In the genomic region with DNA sequence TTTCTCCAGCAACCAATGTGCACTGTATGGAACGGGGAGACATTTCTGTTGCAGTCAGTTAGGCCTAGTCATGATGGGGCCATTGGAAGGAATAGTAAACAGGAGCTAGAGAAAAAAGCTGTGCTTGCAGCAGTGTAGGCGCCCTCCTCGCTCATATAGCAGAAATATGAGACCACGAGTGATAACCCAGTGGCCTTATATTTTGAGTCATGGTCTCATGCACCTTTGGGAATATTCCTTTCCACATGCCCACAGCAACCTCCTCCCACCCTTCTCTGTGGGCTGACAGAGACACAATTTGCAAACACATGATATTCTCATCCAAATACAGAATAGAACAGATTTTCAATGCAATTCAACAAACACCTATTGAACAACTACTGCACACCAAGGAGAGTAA, we compare ENCODE assay signal across 21 cellular contexts.
DNase-seq lines count a peak whose midpoint lies in the region; ATAC-seq and TF ChIP-seq lines count a peak whose summit lies in the region.
"Had no signal": no experiment of that assay in that cellular context is flagged by ENCODE, and none has a peak within 500 bp of the region (broad histone marks: within the 10 kb centered on the region; RNA-seq: fewer than 3 reads in every experiment).

No MANE protein-coding gene starts in this region.

- no peak for TF ChIP-seq CTCF in brain microvascular endothelial cell (IDR thresholded peaks at IDR 0.05; ENCODE audit: low read depth, low read length, missing control alignments)
- TF ChIP-seq CTCF in nephron progenitor cell (IDR thresholded peaks at IDR 0.05) = no peak
- no peak for TF ChIP-seq CTCF in mucosa of descending colon (IDR thresholded peaks at IDR 0.05)

- peak overlapping the region; percentile 7 for H3K27ac Mint-ChIP-seq in nephron progenitor cell
- H3K27ac Mint-ChIP-seq: CD4-positive, CD25-positive, alpha-beta regulatory T cell had no signal

- no peak overlapping the region for H3K4me3 Mint-ChIP-seq in nephron progenitor cell
- H3K4me3 Mint-ChIP-seq: CD4-positive, CD25-positive, alpha-beta regulatory T cell; CD8-positive, alpha-beta memory T cell had no signal

- H3K4me1 Mint-ChIP-seq in nephron progenitor cell = peaks cover 61% of the 10 kb centered on the region
- H3K4me1 Mint-ChIP-seq: CD4-positive, CD25-positive, alpha-beta regulatory T cell had no signal

- no peak overlapping the region for H3K27ac ChIP-seq in brain microvascular endothelial cell

- no peaks in the 10 kb centered on the region for H3K4me1 ChIP-seq in mucosa of descending colon (ENCODE audit: low read depth)
- H3K4me1 ChIP-seq: BE2C had no signal

- H3K27me3 Mint-ChIP-seq in nephron progenitor cell (ENCODE audit: low read depth, poor library complexity) = no peaks in the 10 kb centered on the region

- H3K9me3 ChIP-seq in mucosa of descending colon = no peaks in the 10 kb centered on the region
- H3K9me3 ChIP-seq: BE2C had no signal

- ATAC-seq in HG03039 (IDR thresholded peaks at IDR 0.05; ENCODE audit: unreplicated experiment) (no peak), mucosa of descending colon (no peak)
- ATAC-seq: GM12878, HCT116 had no signal

- H3K4me3 ChIP-seq in brain microvascular endothelial cell (ENCODE audit: low read depth, low read length) (no peak overlapping the region), mucosa of descending colon (no peak overlapping the region)
- H3K4me3 ChIP-seq: GM12878 had no signal

- in situ Hi-C loops in brain microvascular endothelial cell (cut with HindIII; ENCODE audit: low pct_ligation_motif_present, low sequenced_read_pairs) = no loop called here

- peaks cover 24% of the 10 kb centered on the region for H3K36me3 Mint-ChIP-seq in nephron progenitor cell (ENCODE audit: low read depth)
- H3K36me3 Mint-ChIP-seq: CD4-positive, CD25-positive, alpha-beta regulatory T cell had no signal

- H3K36me3 ChIP-seq in brain microvascular endothelial cell (replicated peaks) (no peaks in the 10 kb centered on the region), mucosa of descending colon (ENCODE audit: low read depth) (no peaks in the 10 kb centered on the region)
- H3K36me3 ChIP-seq: BE2C had no signal

- intact Hi-C loops in mucosa of descending colon (cut with DNase I, micrococcal nuclease) = no loop called here

- DNase-seq in NCI-H226 (peak; percentile 12), brain microvascular endothelial cell (peak; percentile 41), nephron progenitor cell (no peak), cerebellar cortex (ENCODE audit: low spot score) (no peak), kidney tubule cell (ENCODE audit: low spot score) (no peak), mucosa of descending colon (no peak)
- DNase-seq: ACHN; BE2C; C1 segment of cervical spinal cord; CD4-positive, CD25-positive, alpha-beta regulatory T cell; CD8-positive, alpha-beta memory T cell; COR-L47; DMS 273 treated with DMSO at 0.1 percent for 48 hours; DMS53; DND-41; EL; GOT3; H7 had no signal

- H3K9me3 Mint-ChIP-seq in nephron progenitor cell = peaks cover 21% of the 10 kb centered on the region
- H3K9me3 Mint-ChIP-seq: CD8-positive, alpha-beta memory T cell had no signal

- no peaks in the 10 kb centered on the region for H3K27me3 ChIP-seq in brain microvascular endothelial cell (replicated peaks)
- H3K27me3 ChIP-seq: BE2C had no signal

Comparison
In these comparisons a context has a peak if more than half of its experiments do, and no peak if none do; other contexts are left out.
1. DNase-seq: peak in NCI-H226 (single experiment) and brain microvascular endothelial cell (single experiment); none in nephron progenitor cell (single experiment), cerebellar cortex (single experiment), kidney tubule cell (single experiment) and mucosa of descending colon (0 of 3).